ENCODE assay signal across 8 cellular contexts in the genomic region with DNA sequence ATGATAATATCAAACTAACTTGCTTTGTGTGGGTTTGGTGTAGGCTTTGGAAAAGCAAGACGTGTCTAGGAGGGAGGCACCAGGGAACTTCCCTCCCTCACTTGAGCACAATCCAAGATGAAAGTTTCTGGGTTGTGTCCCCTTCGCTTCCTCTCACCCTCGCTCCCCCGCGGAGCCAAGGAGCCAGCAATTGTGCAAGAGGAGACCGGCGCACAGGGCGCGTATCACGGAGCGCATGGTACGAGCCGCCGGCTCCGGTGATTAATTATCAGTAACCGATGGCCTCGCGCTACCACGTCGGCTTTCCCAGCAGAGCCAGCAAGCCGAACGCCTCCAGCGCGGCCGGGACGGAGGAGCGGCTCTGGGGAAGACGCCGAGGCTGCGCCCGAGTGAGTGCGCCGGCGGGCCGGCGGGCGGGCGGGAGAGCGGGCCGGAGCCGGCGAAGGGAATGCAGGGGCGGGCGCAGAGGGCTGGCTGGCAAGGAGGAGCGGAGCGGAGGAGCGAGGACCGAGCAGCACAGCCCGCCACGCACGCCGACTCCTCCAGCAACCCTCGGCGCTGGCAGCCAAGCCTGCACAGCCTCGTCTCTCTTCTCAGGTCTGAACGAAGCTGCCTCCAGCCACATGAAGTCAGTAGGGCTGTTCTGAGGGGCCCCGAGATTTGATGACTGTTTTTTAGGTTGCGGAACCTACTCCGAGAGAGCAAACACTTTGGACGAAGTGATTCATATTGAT.
A peak's percentile ranks its signal among the peaks of the same experiment; 100 is the strongest.
DNase-seq lines count a peak whose midpoint lies in the region; TF ChIP-seq lines count a peak whose summit lies in the region.

No MANE protein-coding gene starts in this region.

- no peak for TF ChIP-seq CTCF in fibroblast of the aortic adventitia (IDR thresholded peaks at IDR 0.05; ENCODE audit: insufficient read depth, low read length)

- H3K4me3 Mint-ChIP-seq in activated naive CD4-positive, alpha-beta T cell treated with anti-CD3 and anti-CD28 coated beads, Interleukin-2, amount 10 ng/mL, durations not matched to agents 7 days and 5 days, result no peak overlapping the region

- H3K4me3 ChIP-seq in fibroblast of the aortic adventitia (ENCODE audit: low read depth, low read length), result peak overlapping the region; percentile 82

- H3K4me1 Mint-ChIP-seq in activated naive CD4-positive, alpha-beta T cell treated with anti-CD3 and anti-CD28 coated beads, Interleukin-2, amount 10 ng/mL, durations not matched to agents 7 days and 5 days, result no peaks in the 10 kb centered on the region

- no peaks in the 10 kb centered on the region for H3K9me3 Mint-ChIP-seq in activated naive CD4-positive, alpha-beta T cell treated with anti-CD3 and anti-CD28 coated beads, Interleukin-2, amount 10 ng/mL, durations not matched to agents 7 days and 5 days

- CTCF ChIA-PET in activated naive CD4-positive, alpha-beta T cell treated with anti-CD3 and anti-CD28 coated beads, Interleukin-2, amount 10 ng/mL, durations not matched to agents 7 days and 5 days (lab: Charles Lee), result no interaction called here

- DNase-seq in Ammon's horn (ENCODE audit: low spot score) (peak; percentile 58), HPDE6-E6E7 (ENCODE audit: extremely low spot score) (peak; percentile 29), T1000 (lab: John Stamatoyannopoulos, UW) (peak; percentile 52), fibroblast of the aortic adventitia (ENCODE audit: low read depth) (peak; percentile 93), myocyte (ENCODE audit: low read depth) (peak; percentile 80), COLO829 (ENCODE audit: low spot score) (no peak), T-helper 1 cell (no peak)
- no peak for DNase-seq in activated naive CD4-positive, alpha-beta T cell treated with anti-CD3 and anti-CD28 coated beads, Interleukin-2, amount 10 ng/mL, durations not matched to agents 7 days and 5 days

- H3K36me3 Mint-ChIP-seq in activated naive CD4-positive, alpha-beta T cell treated with anti-CD3 and anti-CD28 coated beads, Interleukin-2, amount 10 ng/mL, durations not matched to agents 7 days and 5 days, result no peaks in the 10 kb centered on the region

- H3K27ac Mint-ChIP-seq in activated naive CD4-positive, alpha-beta T cell treated with anti-CD3 and anti-CD28 coated beads, Interleukin-2, amount 10 ng/mL, durations not matched to agents 7 days and 5 days, result no peak overlapping the region

- H3K27me3 Mint-ChIP-seq in activated naive CD4-positive, alpha-beta T cell treated with anti-CD3 and anti-CD28 coated beads, Interleukin-2, amount 10 ng/mL, durations not matched to agents 7 days and 5 days, result peaks cover 25% of the 10 kb centered on the region

Comparison
In these comparisons a context has a peak if more than half of its experiments do, and no peak if none do; other contexts are left out.
1. DNase-seq: peak in Ammon's horn (single experiment), HPDE6-E6E7 (single experiment), T1000 (single experiment), fibroblast of the aortic adventitia (single experiment) and myocyte (single experiment); none in COLO829 (single experiment), activated naive CD4-positive, alpha-beta T cell treated with anti-CD3 and anti-CD28 coated beads, Interleukin-2, amount 10 ng/mL, durations not matched to agents 7 days and 5 days (single experiment) and T-helper 1 cell (0 of 5).